ENCODE assay signal across 13 cellular contexts in the genomic region with DNA sequence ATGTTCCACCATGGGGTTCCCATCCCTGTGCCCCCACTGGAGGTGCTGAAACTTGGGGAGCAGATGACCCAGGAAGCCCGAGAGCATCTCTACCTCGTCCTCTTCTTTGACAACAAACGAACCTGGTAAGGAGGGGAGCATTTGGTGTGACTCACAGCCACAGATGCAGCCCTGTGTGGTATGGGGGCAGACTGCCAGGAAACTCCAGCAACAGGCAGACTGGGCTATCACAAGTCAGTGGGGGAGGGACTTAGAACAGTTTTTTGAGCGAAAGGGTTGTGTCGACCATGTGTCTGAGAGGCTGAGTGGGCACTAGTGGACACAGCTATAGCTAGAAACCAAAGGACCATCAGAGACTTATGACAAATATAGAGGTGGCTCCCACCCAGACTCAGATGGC. TPM values are rescaled to one million over a fixed set of nuclear protein-coding genes. Genes with fewer than 3 reads are reported as not detected.
A peak's percentile ranks its signal among the peaks of the same experiment; 100 is the strongest.
DNase-seq lines count a peak whose midpoint lies in the region; ATAC-seq and TF ChIP-seq lines count a peak whose summit lies in the region.
"Had no signal": no experiment of that assay in that cellular context is flagged by ENCODE, and none has a peak within 500 bp of the region (broad histone marks: within the 10 kb centered on the region; RNA-seq: fewer than 3 reads in every experiment).

No MANE protein-coding gene starts in this region.

- peaks cover 4% of the 10 kb centered on the region for H3K36me3 Mint-ChIP-seq in neural crest cell (ENCODE audit: low read depth)

- H3K27ac ChIP-seq in BLaER1: peak overlapping the region; percentile 8; the same call in 1 of the 2 replicates
- H3K27ac ChIP-seq: skin epidermis had no signal

- peak overlapping the region; percentile 38; the same call in 1 of the 2 replicates for H3K9ac ChIP-seq in BLaER1

- ATAC-seq in GM21825 (IDR thresholded peaks at IDR 0.05; ENCODE audit: unreplicated experiment): no peak

- peaks cover 24% of the 10 kb centered on the region for H3K4me1 Mint-ChIP-seq in neural crest cell

- no peaks in the 10 kb centered on the region for H3K9me3 Mint-ChIP-seq in neural crest cell
- H3K9me3 Mint-ChIP-seq: activated CD4-positive, alpha-beta T cell treated with anti-CD3 and anti-CD28 coated beads, Interleukin-2, amount 10 ng/mL, durations not matched to agents 24 days and 14 days had no signal

- H3K4me3 Mint-ChIP-seq in neural crest cell: peak overlapping the region; percentile 31
- H3K4me3 Mint-ChIP-seq: activated CD4-positive, alpha-beta T cell treated with anti-CD3 and anti-CD28 coated beads, Interleukin-2, amount 10 ng/mL, durations not matched to agents 24 days and 14 days had no signal

- H3K4me3 ChIP-seq in BLaER1: no peak overlapping the region
- no peak overlapping the region for H3K4me3 ChIP-seq in astrocyte of the cerebellum (ENCODE audit: low read depth, low read length)
- H3K4me3 ChIP-seq: skin epidermis had no signal

- H4K20me1 ChIP-seq in BLaER1: peaks cover 77% of the 10 kb centered on the region

- H3K36me3 ChIP-seq in BLaER1: peaks cover 77% of the 10 kb centered on the region

- in situ Hi-C loops in astrocyte of the cerebellum (cut with HindIII; ENCODE audit: low sequenced_read_pairs): no loop called here

- TF ChIP-seq CTCF in astrocyte of the cerebellum (IDR thresholded peaks at IDR 0.05; ENCODE audit: low read depth, low read length, missing control alignments) (no peak), neural crest cell (conservative IDR thresholded peaks at IDR 0.05) (no peak)

- no peaks in the 10 kb centered on the region for H3K9me3 ChIP-seq in BLaER1

- H3K4me1 ChIP-seq in BLaER1: peaks cover 57% of the 10 kb centered on the region

- H3K27me3 Mint-ChIP-seq in neural crest cell (ENCODE audit: low read depth): peaks cover 4% of the 10 kb centered on the region
- H3K27me3 Mint-ChIP-seq: activated CD4-positive, alpha-beta T cell treated with anti-CD3 and anti-CD28 coated beads, Interleukin-2, amount 10 ng/mL, durations not matched to agents 24 days and 14 days had no signal

- H3K4me2 ChIP-seq in BLaER1: peak overlapping the region; percentile 62

- DNase-seq in HK-2 (ENCODE audit: unreplicated experiment) (peak; percentile 53), astrocyte of the cerebellum (ENCODE audit: low read depth) (peak; percentile 89), neural crest cell (ENCODE audit: low read depth, low spot score) (no peak), SK-N-DZ (ENCODE audit: low spot score) (no peak), COLO829 (ENCODE audit: low spot score) (no peak)
- DNase-seq in stimulated activated CD4-positive, alpha-beta T cell treated with anti-CD3 and anti-CD28 coated beads, Interleukin-1b, Interleukin-23, amount 100 ng/mL, for 48 hours: no peak
- DNase-seq: activated CD4-positive, alpha-beta T cell treated with anti-CD3 and anti-CD28 coated beads, Interleukin-2, amount 10 ng/mL, durations not matched to agents 24 days and 14 days; DND-41; NCI-H1436; NCI-H748 treated with DMSO at 0.1 percent for 48 hours had no signal

- no peaks in the 10 kb centered on the region for H3K27me3 ChIP-seq in BLaER1

- H3K27ac Mint-ChIP-seq in neural crest cell (ENCODE audit: unreplicated experiment): no peak overlapping the region

RNA-seq across cellular contexts. Expression of gene OGG1, which starts 3.4 kb away (rescaled TPM):
- total RNA-seq in neural crest cell: 38.6 and 39.8 TPM in 2 replicates
- 44.1 and 55.2 TPM in 2 replicates for polyA plus RNA-seq in SK-N-DZ (2014; cell fraction: cytosol; rRNA removed)
- polyA plus RNA-seq in SK-N-DZ (2014; cell fraction: nucleus; rRNA removed): 46.7 and 59.0 TPM in 2 replicates

RNA-seq across cellular contexts. Expression of gene BRPF1, which starts 14.8 kb away (rescaled TPM):
- total RNA-seq in neural crest cell: 36.9 and 39.2 TPM in 2 replicates
- polyA plus RNA-seq in SK-N-DZ (2014; cell fraction: cytosol; rRNA removed): 28.4 TPM in 2 replicates
- polyA plus RNA-seq in SK-N-DZ (2014; cell fraction: nucleus; rRNA removed): 46.5 and 55.9 TPM in 2 replicates

RNA-seq across cellular contexts. Expression of gene CAMK1, which starts 23.4 kb away (rescaled TPM):
- total RNA-seq in neural crest cell: 19.5 and 22.5 TPM in 2 replicates
- 69.5 and 83.7 TPM in 2 replicates for polyA plus RNA-seq in SK-N-DZ (2014; cell fraction: cytosol; rRNA removed)
- polyA plus RNA-seq in SK-N-DZ (2014; cell fraction: nucleus; rRNA removed): 51.1 TPM in 2 replicates

RNA-seq across cellular contexts. Expression of gene CPNE9, which starts 42.7 kb away (rescaled TPM):
- total RNA-seq in neural crest cell: 0.48 and 1.3 TPM in 2 replicates
- 0.30 TPM in 1 of 2 replicates, not detected in the other for polyA plus RNA-seq in SK-N-DZ (2014; cell fraction: cytosol; rRNA removed)
- 1.9 TPM in 1 of 2 replicates, not detected in the other for polyA plus RNA-seq in SK-N-DZ (2014; cell fraction: nucleus; rRNA removed)
- total RNA-seq: activated CD4-positive, alpha-beta T cell treated with anti-CD3 and anti-CD28 coated beads, Interleukin-2, amount 10 ng/mL, durations not matched to agents 24 days and 14 days had no signal

RNA-seq across cellular contexts. Expression of gene TADA3, which starts 45.9 kb away (rescaled TPM):
- total RNA-seq in neural crest cell: 70.0 and 73.2 TPM in 2 replicates
- polyA plus RNA-seq in SK-N-DZ (2014; cell fraction: cytosol; rRNA removed): 141 and 146 TPM in 2 replicates
- 97.5 and 104 TPM in 2 replicates for polyA plus RNA-seq in SK-N-DZ (2014; cell fraction: nucleus; rRNA removed)

Comparison
In these comparisons a context has a peak if more than half of its experiments do, and no peak if none do; other contexts are left out.
1. DNase-seq: peak in HK-2 (single experiment) and astrocyte of the cerebellum (single experiment); none in neural crest cell (single experiment), SK-N-DZ (single experiment), stimulated activated CD4-positive, alpha-beta T cell treated with anti-CD3 and anti-CD28 coated beads, Interleukin-1b, Interleukin-23, amount 100 ng/mL, for 48 hours (single experiment) and COLO829 (single experiment).